Comparison of ENCODE assay signal across 1 cellular context in the genomic region with DNA sequence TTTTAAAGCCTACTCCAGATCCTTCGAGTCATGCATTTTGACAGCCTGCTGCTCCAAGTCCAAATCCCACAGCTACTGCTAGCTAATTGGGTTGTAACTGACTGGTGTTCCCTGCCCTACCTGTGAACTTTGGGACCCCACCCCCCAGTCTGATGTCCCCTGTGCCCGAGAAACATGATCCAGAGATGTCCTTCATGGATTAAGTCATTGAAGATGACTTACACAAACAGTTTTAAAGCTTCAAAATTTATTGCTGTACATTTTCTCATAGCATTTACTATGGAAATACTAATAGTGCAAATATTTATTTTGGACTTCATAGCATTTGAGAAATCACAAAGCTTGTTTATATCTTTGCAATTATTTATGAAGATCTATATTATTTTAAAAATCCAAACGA.
TF ChIP-seq lines count a peak whose summit lies in the region.

No MANE protein-coding gene starts in this region.

TF ChIP-seq in A549, 52 proteins besides CTCF, POLR2A, EP300 and RAD21 (continued from another document):
- TF ChIP-seq, protein P1, sequence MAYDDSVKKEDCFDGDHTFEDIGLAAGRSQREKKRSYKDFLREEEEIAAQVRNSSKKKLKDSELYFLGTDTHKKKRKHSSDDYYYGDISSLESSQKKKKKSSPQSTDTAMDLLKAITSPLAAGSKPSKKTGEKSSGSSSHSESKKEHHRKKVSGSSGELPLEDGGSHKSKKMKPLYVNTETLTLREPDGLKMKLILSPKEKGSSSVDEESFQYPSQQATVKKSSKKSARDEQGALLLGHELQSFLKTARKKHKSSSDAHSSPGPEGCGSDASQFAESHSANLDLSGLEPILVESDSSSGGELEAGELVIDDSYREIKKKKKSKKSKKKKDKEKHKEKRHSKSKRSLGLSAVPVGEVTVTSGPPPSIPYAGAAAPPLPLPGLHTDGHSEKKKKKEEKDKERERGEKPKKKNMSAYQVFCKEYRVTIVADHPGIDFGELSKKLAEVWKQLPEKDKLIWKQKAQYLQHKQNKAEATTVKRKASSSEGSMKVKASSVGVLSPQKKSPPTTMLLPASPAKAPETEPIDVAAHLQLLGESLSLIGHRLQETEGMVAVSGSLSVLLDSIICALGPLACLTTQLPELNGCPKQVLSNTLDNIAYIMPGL (CRISPR knock-in tag; IDR thresholded peaks at IDR 0.05; ENCODE audit: borderline replicate concordance): no peak
- TF ChIP-seq HOXA7 (CRISPR knock-in tag; IDR thresholded peaks at IDR 0.05): no peak
TF ChIP-seq in A549: peak in this region for 0.
